In genomic region chr2:65436825-65437221, GRCh38 we compare ENCODE assay signal across 8 cellular contexts. TPM values are rescaled to one million over a fixed set of nuclear protein-coding genes. Genes with fewer than 3 reads are reported as not detected.
DNase-seq lines count a peak whose midpoint lies in the region; ATAC-seq and TF ChIP-seq lines count a peak whose summit lies in the region.

No MANE protein-coding gene starts in this region.

- H4K91ac ChIP-seq in mesenchymal stem cell (ENCODE audit: low read length), result peak overlapping the region; percentile 12

- DNase-seq in activated CD8-positive, alpha-beta memory T cell treated with anti-CD3 and anti-CD28 coated beads for 24 hours, result peak; percentile 70
- DNase-seq in activated CD8-positive, alpha-beta memory T cell treated with anti-CD3 and anti-CD28 coated beads, Interleukin-2, amount 50 U/mL, for 4 hours, result no peak
- DNase-seq in NOMO-1 treated with dmso at 0.1 percent for 144 hours (lab: John Stamatoyannopoulos, UW; ENCODE audit: unreplicated experiment), result peak; percentile 54
- no peak for DNase-seq in brain microvascular endothelial cell
- no peak for DNase-seq in mesenchymal stem cell
- DNase-seq in thoracic aorta (ENCODE audit: low spot score), result no peak
- DNase-seq in HK-2 (ENCODE audit: unreplicated experiment), result no peak

- H3K14ac ChIP-seq in mesenchymal stem cell (ENCODE audit: low read length in 2 of 2), result no peak overlapping the region

- no peak overlapping the region for H2AFZ ChIP-seq in mesenchymal stem cell (ENCODE audit: low read depth, low read length)

- H2BK5ac ChIP-seq in mesenchymal stem cell (ENCODE audit: low read depth, low read length, poor library complexity, severe bottlenecking), result no peak overlapping the region

- H4K8ac ChIP-seq in mesenchymal stem cell (ENCODE audit: low read length), result peak overlapping the region; percentile 78

- peak overlapping the region; percentile 62 to 90 for H3K4ac ChIP-seq in mesenchymal stem cell (ENCODE audit: low read depth in 1 of 2, low read length in 2 of 2)

- H3K27ac ChIP-seq in brain microvascular endothelial cell (peak overlapping the region; percentile 97), mesenchymal stem cell (ENCODE audit: low read length, poor library complexity, severe bottlenecking) (peak overlapping the region; percentile 98), thoracic aorta (peak overlapping the region; percentile 98 to 99)

- TF ChIP-seq CTCF in brain microvascular endothelial cell (IDR thresholded peaks at IDR 0.05; ENCODE audit: low read depth, low read length, missing control alignments) (no peak), thoracic aorta (IDR thresholded peaks at IDR 0.05) (no peak)

- ATAC-seq in HG02642 (IDR thresholded peaks at IDR 0.05; ENCODE audit: poor library complexity, unreplicated experiment), result peak; percentile 72
- peak; percentile 1 for ATAC-seq in thoracic aorta (ENCODE audit: insufficient number of reproducible peaks, low FRiP score, low read depth)

- H2BK12ac ChIP-seq in mesenchymal stem cell (ENCODE audit: low read length in 2 of 2), result peak overlapping the region in 1 of 2 experiments; percentile 84

- H3K4me1 ChIP-seq in mesenchymal stem cell (ENCODE audit: control insufficient read depth, insufficient read depth, low read depth, low read length), result peaks cover 5% of the 10 kb centered on the region
- peaks cover 5 to 26% of the 10 kb centered on the region in 2 donors for H3K4me1 ChIP-seq in thoracic aorta (ENCODE audit: control insufficient read depth in 1 of 2, low read depth in 2 of 2)

- H3K4me3 ChIP-seq in brain microvascular endothelial cell (ENCODE audit: low read depth, low read length) (peak overlapping the region; percentile 64), mesenchymal stem cell (ENCODE audit: insufficient read depth in 1 of 2, low read depth in 1 of 2, low read length in 2 of 2) (peak overlapping the region; percentile 69 to 80), thoracic aorta (peak overlapping the region; percentile 89)

- peak overlapping the region in 1 of 2 experiments; percentile 46 for H3K23ac ChIP-seq in mesenchymal stem cell (ENCODE audit: low read length in 2 of 2)

- H3K9ac ChIP-seq in mesenchymal stem cell (ENCODE audit: low read length), result peak overlapping the region; percentile 94

- peak overlapping the region; percentile 47 to 61 for H3K18ac ChIP-seq in mesenchymal stem cell (ENCODE audit: low read depth in 1 of 2, low read length in 2 of 2)

- WGBS in mesenchymal stem cell, result under 1% methylated on average over 12 of the region's 12 CpGs

- in situ Hi-C loops in brain microvascular endothelial cell (cut with HindIII; ENCODE audit: low pct_ligation_motif_present, low sequenced_read_pairs), result no loop called here

- H3K27me3 ChIP-seq in brain microvascular endothelial cell (replicated peaks) (no peaks in the 10 kb centered on the region), mesenchymal stem cell (ENCODE audit: control insufficient read depth in 1 of 2, insufficient read depth in 1 of 2, low read length in 2 of 2) (no peaks in the 10 kb centered on the region), thoracic aorta (replicated peaks; ENCODE audit: insufficient read depth) (no peaks in the 10 kb centered on the region)

- H3K36me3 ChIP-seq in brain microvascular endothelial cell (replicated peaks) (no peaks in the 10 kb centered on the region), mesenchymal stem cell (ENCODE audit: control insufficient read depth in 1 of 2, insufficient read depth in 2 of 2, low read depth in 1 of 2, low read length in 2 of 2) (no peaks in the 10 kb centered on the region), thoracic aorta (no peaks in the 10 kb centered on the region)

- H2BK15ac ChIP-seq in mesenchymal stem cell (ENCODE audit: low read depth, poor library complexity, severe bottlenecking), result no peak overlapping the region

- H2AK5ac ChIP-seq in mesenchymal stem cell (ENCODE audit: low read length, severe bottlenecking), result no peak overlapping the region

- peak overlapping the region; percentile 11 for H2BK120ac ChIP-seq in mesenchymal stem cell (ENCODE audit: low read depth, low read length)

- peaks cover 8% of the 10 kb centered on the region for H3K79me1 ChIP-seq in mesenchymal stem cell (replicated peaks; ENCODE audit: low read length, poor library complexity, severe bottlenecking)

- peak overlapping the region; percentile 60 for H3K4me2 ChIP-seq in mesenchymal stem cell (ENCODE audit: low read length, poor library complexity, severe bottlenecking)

- H3K9me3 ChIP-seq in mesenchymal stem cell (ENCODE audit: control insufficient read depth, low read length) (no peaks in the 10 kb centered on the region), thoracic aorta (no peaks in the 10 kb centered on the region)

RNA-seq across cellular contexts. Expression of gene SPRED2, which starts 4.4 kb away (rescaled TPM):
- 47.3 TPM for polyA plus RNA-seq in mesenchymal stem cell (2013, experiment 1 of 2)
- polyA plus RNA-seq in mesenchymal stem cell (2013, experiment 2 of 2), result 45.9 TPM
- total RNA-seq in thoracic aorta, result 10 to 100 TPM; 21.9 to 22.3 TPM

Comparison
In these comparisons a context has a peak if more than half of its experiments do, and no peak if none do; other contexts are left out.
1. DNase-seq: peak in activated CD8-positive, alpha-beta memory T cell treated with anti-CD3 and anti-CD28 coated beads for 24 hours (single experiment) and NOMO-1 treated with dmso at 0.1 percent for 144 hours (single experiment); none in activated CD8-positive, alpha-beta memory T cell treated with anti-CD3 and anti-CD28 coated beads, Interleukin-2, amount 50 U/mL, for 4 hours (single experiment), brain microvascular endothelial cell (single experiment), mesenchymal stem cell (single experiment), thoracic aorta (single experiment) and HK-2 (single experiment).
2. Peak in every context shown above with its lines, with median percentiles within 50 percentile points of each other: H3K27ac ChIP-seq and H3K4me3 ChIP-seq.